31 cellular contexts compared by ENCODE assay signal in the genomic region with DNA sequence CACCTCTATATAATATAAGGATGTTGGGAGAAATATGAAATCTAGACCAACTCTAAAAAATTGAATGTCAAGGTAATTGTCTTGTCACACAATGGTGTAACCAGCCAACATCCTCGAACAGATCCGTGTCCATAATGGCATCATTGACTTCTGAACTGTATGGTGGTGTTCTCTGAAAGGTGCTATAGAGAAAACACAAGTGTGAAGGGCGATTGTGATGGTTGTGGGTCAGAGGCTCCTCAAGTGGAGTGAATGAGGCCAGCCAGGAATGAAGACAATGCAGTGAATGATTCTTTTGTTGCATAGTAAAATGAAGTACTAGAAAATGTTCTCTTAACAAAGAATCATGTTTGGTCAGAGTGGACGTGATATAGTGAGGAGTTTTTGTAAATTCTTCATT.
"Had no signal": no experiment of that assay in that cellular context is flagged by ENCODE, and none has a peak within 500 bp of the region (broad histone marks: within the 10 kb centered on the region; RNA-seq: fewer than 3 reads in every experiment).

No MANE protein-coding gene starts in this region.

- H3K4me3 ChIP-seq: ascending aorta, esophagus muscularis mucosa, heart left ventricle, lower lobe of right lung, mucosa of descending colon, right lobe of liver, thoracic aorta, upper lobe of left lung, vagina had no signal

- H3K4me3 Mint-ChIP-seq: activated CD4-positive, alpha-beta T cell treated with anti-CD3 and anti-CD28 coated beads for 36 hours; activated naive CD4-positive, alpha-beta T cell treated with anti-CD3 and anti-CD28 coated beads, Interleukin-2, amount 10 ng/mL, durations not matched to agents 7 days and 5 days; activated naive CD8-positive, alpha-beta T cell treated with anti-CD3 and anti-CD28 coated beads, Interleukin-2, amount 10 ng/mL, durations not matched to agents 7 days and 5 days; activated T-cell treated with anti-CD3 and anti-CD28 coated beads, Interleukin-2, amount 50 U/mL, for 24 hours; endodermal cell; nephron; stimulated activated naive CD8-positive, alpha-beta T cell treated with anti-CD3 and anti-CD28 coated beads, Interleukin-15, Interleukin-2, amounts not matched to agents 100 ng/mL and 50 ng/mL, for 24 hours; T-helper 2 cell treated with Interferon-gamma antibody and Interleukin-4, amounts not matched to agents 5 μg/mL and 100 μg/mL, for 36 hours had no signal

- H3K27me3 Mint-ChIP-seq: activated CD4-positive, alpha-beta T cell treated with anti-CD3 and anti-CD28 coated beads for 36 hours; activated naive CD4-positive, alpha-beta T cell treated with anti-CD3 and anti-CD28 coated beads, Interleukin-2, amount 10 ng/mL, durations not matched to agents 7 days and 5 days; activated naive CD8-positive, alpha-beta T cell treated with anti-CD3 and anti-CD28 coated beads, Interleukin-2, amount 10 ng/mL, durations not matched to agents 7 days and 5 days; activated T-cell treated with anti-CD3 and anti-CD28 coated beads, Interleukin-2, amount 50 U/mL, for 24 hours; progenitor cell of endocrine pancreas; stimulated activated naive CD8-positive, alpha-beta T cell treated with anti-CD3 and anti-CD28 coated beads, Interleukin-15, Interleukin-2, amounts not matched to agents 100 ng/mL and 50 ng/mL, for 24 hours had no signal

- H3K9me3 ChIP-seq: ascending aorta, esophagus muscularis mucosa, heart left ventricle, lower lobe of right lung, mucosa of descending colon, neutrophil, right lobe of liver, thoracic aorta, upper lobe of left lung, vagina had no signal

- H3K9me3 Mint-ChIP-seq: activated naive CD4-positive, alpha-beta T cell treated with anti-CD3 and anti-CD28 coated beads, Interleukin-2, amount 10 ng/mL, durations not matched to agents 7 days and 5 days; activated naive CD8-positive, alpha-beta T cell treated with anti-CD3 and anti-CD28 coated beads, Interleukin-2, amount 10 ng/mL, durations not matched to agents 7 days and 5 days; activated T-cell treated with anti-CD3 and anti-CD28 coated beads, Interleukin-2, amount 50 U/mL, for 24 hours; endodermal cell; nephron; stimulated activated naive CD8-positive, alpha-beta T cell treated with anti-CD3 and anti-CD28 coated beads, Interleukin-15, Interleukin-2, amounts not matched to agents 100 ng/mL and 50 ng/mL, for 24 hours; T-helper 2 cell treated with Interferon-gamma antibody and Interleukin-4, amounts not matched to agents 5 μg/mL and 100 μg/mL, for 36 hours had no signal

- H3K27ac Mint-ChIP-seq: activated CD4-positive, alpha-beta T cell treated with anti-CD3 and anti-CD28 coated beads for 36 hours; activated naive CD4-positive, alpha-beta T cell treated with anti-CD3 and anti-CD28 coated beads, Interleukin-2, amount 10 ng/mL, durations not matched to agents 7 days and 5 days; activated naive CD8-positive, alpha-beta T cell treated with anti-CD3 and anti-CD28 coated beads, Interleukin-2, amount 10 ng/mL, durations not matched to agents 7 days and 5 days; activated T-cell treated with anti-CD3 and anti-CD28 coated beads, Interleukin-2, amount 50 U/mL, for 24 hours; endodermal cell; nephron; stimulated activated naive CD8-positive, alpha-beta T cell treated with anti-CD3 and anti-CD28 coated beads, Interleukin-15, Interleukin-2, amounts not matched to agents 100 ng/mL and 50 ng/mL, for 24 hours; T-helper 2 cell treated with Interferon-gamma antibody and Interleukin-4, amounts not matched to agents 5 μg/mL and 100 μg/mL, for 36 hours had no signal

- H3K36me3 ChIP-seq: ascending aorta, brain microvascular endothelial cell, esophagus muscularis mucosa, heart left ventricle, lower lobe of right lung, neutrophil, right lobe of liver, thoracic aorta, upper lobe of left lung, vagina had no signal

- ATAC-seq: activated CD4-positive, alpha-beta T cell treated with anti-CD3 and anti-CD28 coated beads for 36 hours; foreskin keratinocyte; heart left ventricle; left lobe of liver; lower lobe of right lung; right lobe of liver had no signal

- H3K27ac ChIP-seq: ascending aorta, brain microvascular endothelial cell, esophagus muscularis mucosa, foreskin keratinocyte, heart left ventricle, lower lobe of right lung, neutrophil, right lobe of liver, thoracic aorta, upper lobe of left lung, vagina had no signal

- H3K4me1 Mint-ChIP-seq: activated naive CD4-positive, alpha-beta T cell treated with anti-CD3 and anti-CD28 coated beads, Interleukin-2, amount 10 ng/mL, durations not matched to agents 7 days and 5 days had no signal

- H3K36me3 Mint-ChIP-seq: activated naive CD4-positive, alpha-beta T cell treated with anti-CD3 and anti-CD28 coated beads, Interleukin-2, amount 10 ng/mL, durations not matched to agents 7 days and 5 days; activated naive CD8-positive, alpha-beta T cell treated with anti-CD3 and anti-CD28 coated beads, Interleukin-2, amount 10 ng/mL, durations not matched to agents 7 days and 5 days had no signal

- DNase-seq: activated CD4-positive, alpha-beta T cell treated with anti-CD3 and anti-CD28 coated beads for 36 hours; activated CD4-positive, alpha-beta T cell treated with anti-CD3 and anti-CD28 coated beads, Interleukin-2, amount 50 U/mL, for 4 hours; activated CD4-positive, CD25-positive, alpha-beta regulatory T cell; activated CD8-positive, alpha-beta memory T cell treated with anti-CD3 and anti-CD28 coated beads for 24 hours; activated CD8-positive, alpha-beta memory T cell treated with anti-CD3 and anti-CD28 coated beads, Interleukin-2, amount 50 U/mL, for 48 hours; activated gamma-delta T cell; activated naive CD4-positive, alpha-beta T cell treated with anti-CD3 and anti-CD28 coated beads, Interleukin-2, amount 10 ng/mL, durations not matched to agents 7 days and 5 days; activated naive CD8-positive, alpha-beta T cell treated with anti-CD3 and anti-CD28 coated beads, Interleukin-2, amount 10 ng/mL, durations not matched to agents 7 days and 5 days; activated T-cell treated with anti-CD3 and anti-CD28 coated beads, Interleukin-2, amount 50 U/mL, for 24 hours; brain microvascular endothelial cell; cortex of kidney; endodermal cell; heart left ventricle; lower lobe of right lung; mesenchymal stem cell; mucosa of descending colon; right lobe of liver; stimulated activated CD4-positive, alpha-beta T cell treated with anti-CD3 and anti-CD28 coated beads, Interleukin-12 subunit alpha, Interleukin-12 subunit beta, amount 100 ng/mL, for 4 hours; stimulated activated CD4-positive, alpha-beta T cell treated with anti-CD3 and anti-CD28 coated beads, Interleukin-4, amount 100 ng/mL, for 1 hour; upper lobe of left lung had no signal

- H3K4me1 ChIP-seq: foreskin keratinocyte, right lobe of liver had no signal

- H3K27me3 ChIP-seq: ascending aorta, brain microvascular endothelial cell, esophagus muscularis mucosa, foreskin keratinocyte, heart left ventricle, right lobe of liver, upper lobe of left lung, vagina had no signal
